In genomic region chr19:46614114-46614701, GRCh38 we compare ENCODE assay signal across 8 cellular contexts. TPM values are rescaled to one million over a fixed set of nuclear protein-coding genes. Genes with fewer than 3 reads are reported as not detected.
DNase-seq lines count a peak whose midpoint lies in the region; ATAC-seq and TF ChIP-seq lines count a peak whose summit lies in the region.

No MANE protein-coding gene starts in this region.

- peak overlapping the region; percentile 3 to 96 (median 30); a peak in 17 of 22 replicates for H3K4me2 ChIP-seq in BLaER1 treated with 17β-estradiol and CSF1 and Interleukin-3, amounts not matched to agents 10 nM and 100 nM

- 6% methylated on average over 12 of the region's 12 CpGs for WGBS in lower leg skin, 2 donors

- intact Hi-C loops in lower leg skin (cut with DNase I; ENCODE audit: low total_unique reads) = loop anchor here (10.0 kb wide), 1 partner anchor 51 kb away; the partner anchor contains the start of gene DACT3

- H3K27me3 ChIP-seq in BLaER1 treated with 17β-estradiol and CSF1 and Interleukin-3, amounts not matched to agents 10 nM and 100 nM = peaks cover 0 to 22% (median 4%) of the 10 kb centered on the region in 11 experiments; a peak in 11 of 22 replicates
- H3K27me3 ChIP-seq in HAP-1 (ENCODE audit: low read depth) = no peaks in the 10 kb centered on the region

- DNase-seq in HAP-1 (ENCODE audit: low spot score in 2 of 2) (peak; percentile 68 to 93), NCI-H226 (peak; percentile 62), choroid plexus epithelial cell (ENCODE audit: low read depth) (peak; percentile 87), lower leg skin (ENCODE audit: low spot score in 2 of 2) (peak; percentile 73 to 96)
- DNase-seq in activated CD4-positive, alpha-beta T cell treated with anti-CD3 and anti-CD28 coated beads for 4 hours = peak; percentile 75 to 84
- DNase-seq in stimulated activated CD8-positive, alpha-beta memory T cell treated with anti-CD3 and anti-CD28 coated beads, Interleukin-12 subunit alpha, Interleukin-12 subunit beta, amount 100 ng/mL, for 1 hour (ENCODE audit: low read depth) = peak; percentile 73

- no peak overlapping the region for H3K4me3 ChIP-seq in BLaER1 treated with 17β-estradiol and CSF1 and Interleukin-3, amounts not matched to agents 10 nM and 100 nM
- H3K4me3 ChIP-seq in HAP-1 = no peak overlapping the region
- no peak overlapping the region for H3K4me3 ChIP-seq in choroid plexus epithelial cell (ENCODE audit: low read depth, low read length)
- no peak overlapping the region for H3K4me3 ChIP-seq in lower leg skin (ENCODE audit: low read depth, poor library complexity, severe bottlenecking)

- no peak overlapping the region for H3K27ac ChIP-seq in BLaER1 treated with 17β-estradiol and CSF1 and Interleukin-3, amounts not matched to agents 10 nM and 100 nM

- H3K9me3 ChIP-seq in BLaER1 treated with 17β-estradiol and CSF1 and Interleukin-3, amounts not matched to agents 10 nM and 100 nM (replicated peaks in 1 of 11) = no peaks in the 10 kb centered on the region
- no peaks in the 10 kb centered on the region for H3K9me3 ChIP-seq in HAP-1

- in situ Hi-C loops in HAP-1 (cut with MboI; ENCODE audit: low sequenced_read_pairs) = loop anchor here (5.0 kb wide), 1 partner anchor 48 kb away; the partner anchor contains the start of gene DACT3

- H3K9ac ChIP-seq in BLaER1 treated with 17β-estradiol and CSF1 and Interleukin-3, amounts not matched to agents 10 nM and 100 nM = no peak overlapping the region

- H3K36me3 ChIP-seq in BLaER1 treated with 17β-estradiol and CSF1 and Interleukin-3, amounts not matched to agents 10 nM and 100 nM = peaks cover 10 to 16% (median 10%) of the 10 kb centered on the region in 11 experiments
- H3K36me3 ChIP-seq in HAP-1 (replicated peaks) = peaks cover 8% of the 10 kb centered on the region

- no peak for TF ChIP-seq POLR2A in lower leg skin (IDR thresholded peaks at IDR 0.05)

- H3K4me1 ChIP-seq in BLaER1 treated with 17β-estradiol and CSF1 and Interleukin-3, amounts not matched to agents 10 nM and 100 nM = peaks cover 75 to 88% (median 82%) of the 10 kb centered on the region in 10 experiments
- peaks cover 3% of the 10 kb centered on the region for H3K4me1 ChIP-seq in HAP-1

- no peak for ATAC-seq in GM21529 (IDR thresholded peaks at IDR 0.05; ENCODE audit: unreplicated experiment)

- TF ChIP-seq CTCF in choroid plexus epithelial cell (conservative IDR thresholded peaks at IDR 0.05; ENCODE audit: low read depth, low read length) (peak; percentile 89), lower leg skin (IDR thresholded peaks at IDR 0.05) (peak in 2 of 3 donors; percentile 11 to 81)

- H4K20me1 ChIP-seq in BLaER1 treated with 17β-estradiol and CSF1 and Interleukin-3, amounts not matched to agents 10 nM and 100 nM = peaks cover 26 to 54% (median 34%) of the 10 kb centered on the region in 11 experiments

RNA-seq across cellular contexts. Expression of gene PTGIR, which starts 10.7 kb away (rescaled TPM):
- total RNA-seq in lower leg skin = 1 to 10 TPM in 2 of 4 donors, under 1 TPM in 2; 0.51 to 3.6 (median 2.1) TPM

RNA-seq across cellular contexts. Expression of gene CALM3, which starts 13.1 kb away (rescaled TPM):
- 10 to 100 TPM; 54.6 to 72.8 (median 63.1) TPM for total RNA-seq in lower leg skin

RNA-seq across cellular contexts. Expression of gene GNG8, which starts 21.8 kb away (rescaled TPM):
- not detected for total RNA-seq in lower leg skin

RNA-seq across cellular contexts. Expression of gene DACT3, which starts 46.8 kb away (rescaled TPM):
- total RNA-seq in lower leg skin = 1 to 10 TPM; 1.3 to 4.1 (median 2.6) TPM
